Comparison of ENCODE assay signal across 8 cellular contexts in the genomic region with DNA sequence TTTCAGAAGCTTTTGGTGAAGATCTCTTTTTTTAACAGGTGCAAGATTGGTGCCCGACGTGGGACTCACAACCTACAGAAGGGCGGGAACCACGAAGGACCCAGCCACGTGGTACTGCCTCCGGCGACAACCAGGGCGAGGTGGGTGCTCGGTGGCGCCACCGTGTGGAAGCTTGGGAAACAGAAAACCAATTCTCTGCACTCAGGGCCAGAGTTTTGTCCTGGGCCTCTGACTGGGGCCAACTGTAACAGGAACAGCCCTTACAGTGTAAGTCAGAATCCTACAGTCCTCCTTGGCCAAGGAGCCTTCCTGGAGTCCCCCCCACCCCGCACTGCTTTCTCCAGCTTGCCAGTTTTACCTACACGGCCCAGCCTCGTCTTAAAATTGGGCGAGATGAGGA. TPM values are rescaled to one million over a fixed set of nuclear protein-coding genes. Genes with fewer than 3 reads are reported as not detected.
DNase-seq lines count a peak whose midpoint lies in the region; ATAC-seq, FAIRE-seq and TF ChIP-seq lines count a peak whose summit lies in the region.

No MANE protein-coding gene starts in this region.

- no peak for TF ChIP-seq POLR2A in GM12891 (IDR thresholded peaks at IDR 0.05; ENCODE audit: low read depth, low read length)

- POLR2A ChIA-PET in OCI-LY7 (lab: Charles Lee), result no interaction called here

- no peak overlapping the region for H3K4me2 ChIP-seq in OCI-LY7 (ENCODE audit: low read length)

- no peak overlapping the region for H3K4me3 ChIP-seq in OCI-LY7 (ENCODE audit: low read depth, low read length, poor library complexity, severe bottlenecking)

- no peaks in the 10 kb centered on the region for H3K79me2 ChIP-seq in OCI-LY7 (ENCODE audit: insufficient read depth, low read depth, low read length)

- H3K27ac ChIP-seq in OCI-LY7 (ENCODE audit: low read depth, low read length, poor library complexity, severe bottlenecking), result no peak overlapping the region

- BruUV-seq in OCI-LY7 (replicated peaks; lab: Mats Ljungman, UMichigan), result no TSS peak

- no peaks in the 10 kb centered on the region for H3K4me1 ChIP-seq in OCI-LY7 (ENCODE audit: insufficient read depth, low read length, poor library complexity, severe bottlenecking)

- no peak for FAIRE-seq in GM12891 (lab: Jason Lieb, UNC)

- H3K36me3 ChIP-seq in OCI-LY7 (ENCODE audit: insufficient read depth, low read length), result no peaks in the 10 kb centered on the region

- intact Hi-C loops in OCI-LY7 (cut with micrococcal nuclease; ENCODE audit: unreplicated experiment) (loop anchor here (2.0 kb wide), 1 partner anchor 52 kb away; no protein-coding TSS in a partner anchor), cardiac septum (cut with DNase I) (no loop called here)

- TF ChIP-seq CTCF in OCI-LY7 (conservative IDR thresholded peaks at IDR 0.05; ENCODE audit: low read length), result peak; percentile 80

- ATAC-seq in HG03354 (IDR thresholded peaks at IDR 0.05; ENCODE audit: poor library complexity, severe bottlenecking, unreplicated experiment), result no peak
- no peak for ATAC-seq in GM18873 (IDR thresholded peaks at IDR 0.05; ENCODE audit: low FRiP score, unreplicated experiment)
- ATAC-seq in GM18870 (IDR thresholded peaks at IDR 0.05; ENCODE audit: unreplicated experiment), result no peak

- CTCF ChIA-PET in OCI-LY7 (lab: Charles Lee; ENCODE audit: unreplicated experiment), result interaction anchor here (0.6 kb wide), 1 partner anchor 65 kb away, joined by 3 read pairs; no protein-coding TSS in a partner anchor

- no peaks in the 10 kb centered on the region for H4K20me1 ChIP-seq in OCI-LY7 (ENCODE audit: insufficient read depth, low read length)

- DNase-seq in GM12891 (ENCODE audit: insufficient read length, low spot score), result peak; percentile 39
- DNase-seq in OCI-LY7 (ENCODE audit: low spot score), result peak; percentile 45
- DNase-seq in activated T-helper 1 cell treated with Interleukin-2 at 50 U/mL for 16 hours (ENCODE audit: low read depth), result peak; percentile 9
- peak; percentile 91 for DNase-seq in cardiac septum (ENCODE audit: low spot score)
- peak; percentile 69 for DNase-seq in stimulated activated CD4-positive, alpha-beta T cell treated with anti-CD3 and anti-CD28 coated beads, Interleukin-1b, Interleukin-23, amount 100 ng/mL, for 48 hours

- no peaks in the 10 kb centered on the region for H3K9me3 ChIP-seq in OCI-LY7 (ENCODE audit: low read length)

- H3K9me2 ChIP-seq in OCI-LY7 (ENCODE audit: insufficient read depth, low read length), result no peaks in the 10 kb centered on the region

- H2AFZ ChIP-seq in OCI-LY7 (ENCODE audit: low read length), result no peak overlapping the region

TF ChIP-seq in GM12891, 5 proteins besides CTCF, POLR2A, EP300 and RAD21:
- TF ChIP-seq POU2F2 (IDR thresholded peaks at IDR 0.05; ENCODE audit: low read depth, low read length), result no peak
- no peak for TF ChIP-seq PAX5 (IDR thresholded peaks at IDR 0.05; ENCODE audit: insufficient read depth, low read length, severe bottlenecking)

RNA-seq across cellular contexts. Expression of a gene that starts 11.6 kb away (rescaled TPM):
- polyA plus RNA-seq in GM12891 (2012; ENCODE audit: low read depth, missing spikeins), result not detected
- total RNA-seq in OCI-LY7 (2014; rRNA removed; shearing (Covaris generic)), result not detected in 2 replicates
- total RNA-seq in OCI-LY7 (2022) (not detected in 2 replicates), cardiac septum (not detected)

RNA-seq across cellular contexts. Expression of a gene that starts 13.9 kb away (rescaled TPM):
- not detected for polyA plus RNA-seq in GM12891 (2012; ENCODE audit: low read depth, missing spikeins)
- total RNA-seq in OCI-LY7 (2014; rRNA removed; shearing (Covaris generic)), result not detected in 2 replicates
- total RNA-seq in OCI-LY7 (2022) (not detected in 2 replicates), cardiac septum (71.3 TPM)

RNA-seq across cellular contexts. Expression of a gene that starts 29.3 kb away (rescaled TPM):
- polyA plus RNA-seq in GM12891 (2012; ENCODE audit: low read depth, missing spikeins), result not detected
- not detected in 2 replicates for total RNA-seq in OCI-LY7 (2014; rRNA removed; shearing (Covaris generic))
- total RNA-seq in OCI-LY7 (2022) (not detected in 2 replicates), cardiac septum (4.1 TPM)

RNA-seq across cellular contexts. Expression of a gene that starts 47.1 kb away (rescaled TPM):
- polyA plus RNA-seq in GM12891 (2012; ENCODE audit: low read depth, missing spikeins), result not detected
- not detected in 2 replicates for total RNA-seq in OCI-LY7 (2014; rRNA removed; shearing (Covaris generic))
- total RNA-seq in OCI-LY7 (2022) (not detected in 2 replicates), cardiac septum (91.9 TPM)

RNA-seq across cellular contexts. Expression of a gene that starts 55.7 kb away (rescaled TPM):
- polyA plus RNA-seq in GM12891 (2012; ENCODE audit: low read depth, missing spikeins), result 0.26 TPM
- total RNA-seq in OCI-LY7 (2014; rRNA removed; shearing (Covaris generic)), result not detected in 2 replicates
- not detected in 2 replicates for total RNA-seq in OCI-LY7 (2022)
- total RNA-seq in cardiac septum, result not detected

Comparison
In these comparisons a context has a peak if more than half of its experiments do, and no peak if none do; other contexts are left out.
1. DNase-seq: peak in every context shown above with its lines; median percentile 91 in cardiac septum; 69 in stimulated activated CD4-positive, alpha-beta T cell treated with anti-CD3 and anti-CD28 coated beads, Interleukin-1b, Interleukin-23, amount 100 ng/mL, for 48 hours; 45 in OCI-LY7; 39 in GM12891; 9 in activated T-helper 1 cell treated with Interleukin-2 at 50 U/mL for 16 hours.
2. RNA of a gene that starts 13.9 kb away (total RNA-seq): 71.3 TPM in cardiac septum (single experiment); not detected in OCI-LY7; every median in the first group is over 10 times any median in the second.